11 cellular contexts compared by ENCODE assay signal in the genomic region with DNA sequence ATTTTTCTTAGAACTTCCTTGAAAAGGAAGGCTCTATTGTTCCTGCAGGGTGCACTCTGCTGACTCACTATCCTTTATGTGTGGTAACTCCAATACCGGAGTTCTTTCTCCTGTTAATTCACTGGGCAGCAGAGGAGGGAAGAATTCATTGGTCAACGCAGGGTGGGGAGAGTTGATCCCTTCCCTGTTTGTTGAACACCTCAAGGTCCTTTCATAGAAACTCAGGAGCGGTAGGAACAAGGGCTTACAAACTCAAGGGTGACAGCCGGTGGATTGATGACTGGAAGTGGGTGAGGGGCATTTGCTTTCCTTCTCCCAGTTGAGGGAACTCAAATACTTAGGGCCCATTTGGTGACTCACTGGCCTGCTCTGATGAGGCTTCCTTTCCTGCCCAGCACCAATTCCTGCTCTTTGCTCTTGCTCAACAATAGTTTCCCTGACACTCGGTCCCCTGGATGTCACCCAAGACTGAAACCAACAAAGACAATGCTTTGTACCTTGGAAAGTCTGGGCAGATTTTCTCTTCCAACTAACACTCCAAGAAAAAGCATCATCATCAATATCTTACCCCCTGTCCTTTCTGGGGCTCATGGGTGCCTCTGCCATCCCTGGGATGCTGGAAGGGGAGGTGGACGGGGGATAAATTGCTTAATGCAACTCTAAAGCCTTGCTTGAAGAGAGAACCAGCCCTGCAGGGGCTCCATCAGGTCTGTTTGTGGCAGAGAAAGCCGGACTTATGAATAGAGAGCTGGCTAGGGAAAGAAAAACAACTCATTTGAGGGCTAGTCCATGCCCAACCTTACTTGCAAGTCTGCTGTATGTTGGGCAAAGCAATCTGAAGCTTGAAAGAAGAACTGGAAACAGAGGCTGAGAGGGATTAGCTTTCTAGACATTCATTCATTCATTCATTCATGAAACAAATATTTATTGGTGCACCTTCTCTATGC. TPM values are rescaled to one million over a fixed set of nuclear protein-coding genes. Genes with fewer than 3 reads are reported as not detected.
DNase-seq lines count a peak whose midpoint lies in the region; ATAC-seq and TF ChIP-seq lines count a peak whose summit lies in the region.
"Had no signal": no experiment of that assay in that cellular context is flagged by ENCODE, and none has a peak within 500 bp of the region (broad histone marks: within the 10 kb centered on the region; RNA-seq: fewer than 3 reads in every experiment).

No MANE protein-coding gene starts in this region.

- H3K9me3 ChIP-seq in A673 (ENCODE audit: low read depth, low read length, poor library complexity, severe bottlenecking), result no peaks in the 10 kb centered on the region
- H3K9me3 ChIP-seq: gastrocnemius medialis had no signal

- no peak for ATAC-seq in GM19023 (IDR thresholded peaks at IDR 0.05; ENCODE audit: unreplicated experiment)
- ATAC-seq in HG02678 (IDR thresholded peaks at IDR 0.05; ENCODE audit: unreplicated experiment), result no peak

- H3K9me3 Mint-ChIP-seq in brain, result no peaks in the 10 kb centered on the region
- H3K9me3 Mint-ChIP-seq: activated CD4-positive, alpha-beta memory T cell treated with anti-CD3 and anti-CD28 coated beads for 36 hours had no signal

- H3K27me3 ChIP-seq in A673 (replicated peaks; ENCODE audit: insufficient read depth, low read depth, low read length, poor library complexity), result no peaks in the 10 kb centered on the region
- H3K27me3 ChIP-seq: gastrocnemius medialis had no signal

- peaks cover 30% of the 10 kb centered on the region for H3K4me1 Mint-ChIP-seq in brain
- H3K4me1 Mint-ChIP-seq: CD4-positive, alpha-beta memory T cell had no signal

- intact Hi-C loops in A673 (cut with micrococcal nuclease; ENCODE audit: unreplicated experiment), result no loop called here

- H3K36me3 ChIP-seq in A673 (ENCODE audit: insufficient read depth, low read length, poor library complexity, severe bottlenecking), result no peaks in the 10 kb centered on the region
- H3K36me3 ChIP-seq: gastrocnemius medialis had no signal

- TF ChIP-seq CTCF in A673 (conservative IDR thresholded peaks at IDR 0.05; ENCODE audit: low read depth, low read length) (no peak), brain (conservative IDR thresholded peaks at IDR 0.05) (no peak)

- no TSS peak for BruUV-seq in A673 (replicated peaks; lab: Mats Ljungman, UMichigan)

- CTCF ChIA-PET in A673 (lab: Charles Lee), result no interaction called here

- H3K27me3 Mint-ChIP-seq in brain, result peaks cover 3% of the 10 kb centered on the region

- DNase-seq in A673 (ENCODE audit: low spot score), result peak; percentile 24
- DNase-seq in HPDE6-E6E7 (ENCODE audit: extremely low spot score), result peak; percentile 95
- DNase-seq in kidney glomerular epithelial cell (lab: John Stamatoyannopoulos, UW), result peak; percentile 24
- DNase-seq in cerebellum (ENCODE audit: low spot score), result no peak
- DNase-seq in NCI-H345 treated with DMSO at 0.1 percent for 48 hours (lab: John Stamatoyannopoulos, UW; ENCODE audit: unreplicated experiment), result no peak
- DNase-seq: activated CD4-positive, alpha-beta memory T cell treated with anti-CD3 and anti-CD28 coated beads for 36 hours; CD4-positive, alpha-beta memory T cell; gastrocnemius medialis had no signal

- POLR2A ChIA-PET in A673 (lab: Charles Lee; ENCODE audit: low non-redundant PET), result no interaction called here

- no peak overlapping the region for H3K27ac ChIP-seq in A673 (ENCODE audit: low read depth, low read length, poor library complexity, severe bottlenecking)
- H3K27ac ChIP-seq: gastrocnemius medialis had no signal

- H3K36me3 Mint-ChIP-seq in brain, result no peaks in the 10 kb centered on the region
- H3K36me3 Mint-ChIP-seq: activated CD4-positive, alpha-beta memory T cell treated with anti-CD3 and anti-CD28 coated beads for 36 hours; CD4-positive, alpha-beta memory T cell had no signal

- H3K4me1 ChIP-seq in A673 (ENCODE audit: insufficient read depth, low read length, poor library complexity, severe bottlenecking), result no peaks in the 10 kb centered on the region
- H3K4me1 ChIP-seq: gastrocnemius medialis had no signal

- H3K27ac Mint-ChIP-seq in brain, result peak overlapping the region in 4 of 5 experiments; percentile 78 to 89 (median 84)
- H3K27ac Mint-ChIP-seq: activated CD4-positive, alpha-beta memory T cell treated with anti-CD3 and anti-CD28 coated beads for 36 hours; CD4-positive, alpha-beta memory T cell had no signal

- no peak overlapping the region for H3K4me3 ChIP-seq in A673 (ENCODE audit: low read depth, low read length, poor library complexity, severe bottlenecking)
- H3K4me3 ChIP-seq: gastrocnemius medialis had no signal

- peak overlapping the region in 1 of 5 experiments; percentile 10 for H3K4me3 Mint-ChIP-seq in brain
- H3K4me3 Mint-ChIP-seq: activated CD4-positive, alpha-beta memory T cell treated with anti-CD3 and anti-CD28 coated beads for 36 hours; CD4-positive, alpha-beta memory T cell had no signal

RNA-seq across cellular contexts. Expression of gene SLC26A9, which starts 9.3 kb away (rescaled TPM):
- not detected in 2 replicates for total RNA-seq in A673 (2021)
- polyA plus RNA-seq in brain (ENCODE audit: insufficient read depth, low read depth, low replicate concordance), result 7.1 TPM
- total RNA-seq in cerebellum, result not detected
- total RNA-seq: activated CD4-positive, alpha-beta memory T cell treated with anti-CD3 and anti-CD28 coated beads for 36 hours; CD4-positive, alpha-beta memory T cell had no signal
- polyA plus RNA-seq: CD4-positive, alpha-beta memory T cell had no signal

Comparison
In these comparisons a context has a peak if more than half of its experiments do, and no peak if none do; other contexts are left out.
1. DNase-seq: peak in A673 (single experiment), HPDE6-E6E7 (single experiment) and kidney glomerular epithelial cell (single experiment); none in cerebellum (single experiment) and NCI-H345 treated with DMSO at 0.1 percent for 48 hours (single experiment).